In genomic region chr16:87138316-87138715, GRCh38 we compare ENCODE assay signal across 30 cellular contexts.
"Had no signal": no experiment of that assay in that cellular context is flagged by ENCODE, and none has a peak within 500 bp of the region (broad histone marks: within the 10 kb centered on the region; RNA-seq: fewer than 3 reads in every experiment).

No MANE protein-coding gene starts in this region.

- H3K27me3 ChIP-seq: left lung, right atrium auricular region, right lobe of liver, tibial nerve, vagina had no signal

- H3K27ac ChIP-seq: left lung, lower lobe of right lung, parathyroid adenoma, right atrium auricular region, right lobe of liver, skin epidermis, tibial nerve, vagina had no signal

- H3K9me3 Mint-ChIP-seq: immature natural killer cell; stimulated activated memory B cell treated with anti-CD40 and anti-IgM and Interleukin-4, amounts not matched to agents 10 μg/mL and 1 μg/mL and 100 μg/mL, for 72 hours; stimulated activated naive CD8-positive, alpha-beta T cell treated with anti-CD3 and anti-CD28 coated beads, Interleukin-15, amount 100 ng/mL, for 72 hours had no signal

- H3K4me1 ChIP-seq: left lung, lower lobe of right lung, parathyroid adenoma, right atrium auricular region, right lobe of liver, vagina had no signal

- H3K4me3 Mint-ChIP-seq: immature natural killer cell; mesothelial cell of epicardium; naive B cell; nephron; neural crest cell; stimulated activated memory B cell treated with anti-CD40 and anti-IgM and Interleukin-4, amounts not matched to agents 10 μg/mL and 1 μg/mL and 100 μg/mL, for 72 hours; stimulated activated naive CD8-positive, alpha-beta T cell treated with anti-CD3 and anti-CD28 coated beads, Interleukin-15, amount 100 ng/mL, for 72 hours; type B pancreatic cell had no signal

- H3K9ac ChIP-seq: parathyroid adenoma had no signal

- H3K27ac Mint-ChIP-seq: immature natural killer cell; mesothelial cell of epicardium; naive B cell; nephron; progenitor cell of endocrine pancreas; stimulated activated memory B cell treated with anti-CD40 and anti-IgM and Interleukin-4, amounts not matched to agents 10 μg/mL and 1 μg/mL and 100 μg/mL, for 72 hours; stimulated activated naive CD8-positive, alpha-beta T cell treated with anti-CD3 and anti-CD28 coated beads, Interleukin-15, amount 100 ng/mL, for 72 hours; type B pancreatic cell had no signal

- H3K36me3 ChIP-seq: left lung, lower lobe of right lung, right atrium auricular region, right lobe of liver, tibial nerve, vagina had no signal

- DNase-seq: head of caudate nucleus; hypothalamus; immature natural killer cell; kidney; left colon; lower lobe of right lung; mammary epithelial cell; mesenchymal stem cell; naive B cell; nucleus accumbens; right lobe of liver; stimulated activated CD4-positive, alpha-beta T cell treated with anti-CD3 and anti-CD28 coated beads, Interleukin-1b, Interleukin-23, amount 100 ng/mL, for 48 hours; stimulated activated CD4-positive, alpha-beta T cell treated with anti-CD3 and anti-CD28 coated beads, Interleukin-2, amount 100 ng/mL, for 48 hours; stimulated activated CD4-positive, alpha-beta T cell treated with anti-CD3 and anti-CD28 coated beads, Interleukin-4, amount 100 ng/mL, for 4 hours; stimulated activated CD8-positive, alpha-beta memory T cell treated with anti-CD3 and anti-CD28 coated beads, Interleukin-4, amount 100 ng/mL, for 48 hours; stimulated activated naive CD4-positive, alpha-beta T cell treated with Interleukin-2 at 50 U/mL for 16 hours; stimulated activated naive CD8-positive, alpha-beta T cell treated with anti-CD3 and anti-CD28 coated beads, Interleukin-15, amount 100 ng/mL, for 72 hours; substantia nigra had no signal

- ATAC-seq: left colon; left lung; lower lobe of right lung; right lobe of liver; stimulated activated memory B cell treated with anti-CD40 and anti-IgM and Interleukin-4, amounts not matched to agents 10 μg/mL and 1 μg/mL and 100 μg/mL, for 72 hours; stimulated activated naive CD8-positive, alpha-beta T cell treated with anti-CD3 and anti-CD28 coated beads, Interleukin-15, amount 100 ng/mL, for 72 hours had no signal

- H3K9me3 ChIP-seq: left lung, lower lobe of right lung, right lobe of liver, vagina had no signal

- H3K27me3 Mint-ChIP-seq: stimulated activated naive CD8-positive, alpha-beta T cell treated with anti-CD3 and anti-CD28 coated beads, Interleukin-15, amount 100 ng/mL, for 72 hours had no signal

- H3K4me3 ChIP-seq: left lung, lower lobe of right lung, right atrium auricular region, right lobe of liver, skin epidermis, tibial nerve, vagina had no signal

- H3K36me3 Mint-ChIP-seq: immature natural killer cell, type B pancreatic cell had no signal

- H3K4me1 Mint-ChIP-seq: immature natural killer cell; mesothelial cell of epicardium; naive B cell; stimulated activated memory B cell treated with anti-CD40 and anti-IgM and Interleukin-4, amounts not matched to agents 10 μg/mL and 1 μg/mL and 100 μg/mL, for 72 hours; stimulated activated naive CD8-positive, alpha-beta T cell treated with anti-CD3 and anti-CD28 coated beads, Interleukin-15, amount 100 ng/mL, for 72 hours had no signal
